9 cellular contexts compared by ENCODE assay signal in genomic region chr15:40097096-40097967, GRCh38. TPM values are rescaled to one million over a fixed set of nuclear protein-coding genes. Genes with fewer than 3 reads are reported as not detected.
DNase-seq lines count a peak whose midpoint lies in the region; ATAC-seq and TF ChIP-seq lines count a peak whose summit lies in the region.
"Had no signal": no experiment of that assay in that cellular context is flagged by ENCODE, and none has a peak within 500 bp of the region (broad histone marks: within the 10 kb centered on the region; RNA-seq: fewer than 3 reads in every experiment).

No MANE protein-coding gene starts in this region.

- no peak overlapping the region for H3K4me3 ChIP-seq in thoracic aorta

- peak overlapping the region; percentile 88 to 95 for H3K27ac ChIP-seq in thoracic aorta

- POLR2A ChIA-PET in activated CD4-positive, alpha-beta T cell treated with anti-CD3 and anti-CD28 coated beads for 36 hours (lab: Charles Lee): interaction anchor here (0.6 to 2.4 kb wide), 5 partner anchors 9 to 49 kb away, joined by 3 to 17 read pairs (median 3); no protein-coding TSS in a partner anchor

- CTCF ChIA-PET in activated CD4-positive, alpha-beta T cell treated with anti-CD3 and anti-CD28 coated beads for 36 hours (lab: Charles Lee): interaction anchor here (0.7 to 8.1 kb wide), 14 partner anchors 11 to 512 kb away, joined by 3 to 85 read pairs (median 4); partner anchors contain the start of gene BMF

- peaks cover 61 to 85% of the 10 kb centered on the region in 2 donors for H3K4me1 ChIP-seq in thoracic aorta (ENCODE audit: control insufficient read depth in 1 of 2, low read depth in 2 of 2)

- H3K27ac Mint-ChIP-seq in activated CD4-positive, alpha-beta T cell treated with anti-CD3 and anti-CD28 coated beads for 36 hours: peak overlapping the region; percentile 97
- H3K27ac Mint-ChIP-seq in activated T-helper 1 cell treated with anti-CD3 and anti-CD28 coated beads, Interleukin-12 subunit alpha, Interleukin-12 subunit beta, Interleukin-2, Interleukin-4 antibody, amounts not matched to agents 30 ng/mL and 10 ng/mL and 1 ng/mL, durations not matched to agents 14 hours and 24 hours and 36 hours: peak overlapping the region; percentile 99
- H3K27ac Mint-ChIP-seq in memory B cell: peak overlapping the region; percentile 93

- intact Hi-C loops in activated CD4-positive, alpha-beta T cell treated with anti-CD3 and anti-CD28 coated beads for 36 hours (cut with DNase I, micrococcal nuclease): loop anchor here in 1 of 2 experiments (5.0 kb wide), 1 partner anchor 470 kb away; no protein-coding TSS in a partner anchor
- intact Hi-C loops in activated T-helper 1 cell treated with anti-CD3 and anti-CD28 coated beads, Interleukin-12 subunit alpha, Interleukin-12 subunit beta, Interleukin-2, Interleukin-4 antibody, amounts not matched to agents 30 ng/mL and 10 ng/mL and 1 ng/mL, durations not matched to agents 14 hours and 24 hours and 36 hours (cut with micrococcal nuclease): loop anchor here (5.0 kb wide), 1 partner anchor 465 kb away; no protein-coding TSS in a partner anchor

- H3K9me3 Mint-ChIP-seq in activated CD4-positive, alpha-beta T cell treated with anti-CD3 and anti-CD28 coated beads for 36 hours (ENCODE audit: low read depth): no peaks in the 10 kb centered on the region
- no peaks in the 10 kb centered on the region for H3K9me3 Mint-ChIP-seq in activated T-helper 1 cell treated with anti-CD3 and anti-CD28 coated beads, Interleukin-12 subunit alpha, Interleukin-12 subunit beta, Interleukin-2, Interleukin-4 antibody, amounts not matched to agents 30 ng/mL and 10 ng/mL and 1 ng/mL, durations not matched to agents 14 hours and 24 hours and 36 hours
- no peaks in the 10 kb centered on the region for H3K9me3 Mint-ChIP-seq in memory B cell

- no peaks in the 10 kb centered on the region for H3K36me3 ChIP-seq in thoracic aorta

- in situ Hi-C loops in GM13976 (cut with MboI; ENCODE audit: low sequenced_read_pairs, unreplicated experiment): no loop called here

- TF ChIP-seq CTCF in thoracic aorta (IDR thresholded peaks at IDR 0.05): no peak
- no peak for TF ChIP-seq CTCF in GM13976 (IDR thresholded peaks at IDR 0.05; ENCODE audit: borderline replicate concordance, control extremely low read depth, extremely low read depth, insufficient read depth, missing control alignments)

- peaks cover 73% of the 10 kb centered on the region for H3K4me1 Mint-ChIP-seq in activated CD4-positive, alpha-beta T cell treated with anti-CD3 and anti-CD28 coated beads for 36 hours
- H3K4me1 Mint-ChIP-seq in activated T-helper 1 cell treated with anti-CD3 and anti-CD28 coated beads, Interleukin-12 subunit alpha, Interleukin-12 subunit beta, Interleukin-2, Interleukin-4 antibody, amounts not matched to agents 30 ng/mL and 10 ng/mL and 1 ng/mL, durations not matched to agents 14 hours and 24 hours and 36 hours (ENCODE audit: low read depth): peaks cover 86% of the 10 kb centered on the region
- H3K4me1 Mint-ChIP-seq in memory B cell: peaks cover 64% of the 10 kb centered on the region

- H3K27me3 ChIP-seq in thoracic aorta (replicated peaks; ENCODE audit: insufficient read depth): no peaks in the 10 kb centered on the region

- no peak overlapping the region for H3K4me3 Mint-ChIP-seq in activated CD4-positive, alpha-beta T cell treated with anti-CD3 and anti-CD28 coated beads for 36 hours
- no peak overlapping the region for H3K4me3 Mint-ChIP-seq in activated T-helper 1 cell treated with anti-CD3 and anti-CD28 coated beads, Interleukin-12 subunit alpha, Interleukin-12 subunit beta, Interleukin-2, Interleukin-4 antibody, amounts not matched to agents 30 ng/mL and 10 ng/mL and 1 ng/mL, durations not matched to agents 14 hours and 24 hours and 36 hours
- peak overlapping the region; percentile 76 for H3K4me3 Mint-ChIP-seq in memory B cell

- no peaks in the 10 kb centered on the region for H3K27me3 Mint-ChIP-seq in activated CD4-positive, alpha-beta T cell treated with anti-CD3 and anti-CD28 coated beads for 36 hours
- H3K27me3 Mint-ChIP-seq in activated T-helper 1 cell treated with anti-CD3 and anti-CD28 coated beads, Interleukin-12 subunit alpha, Interleukin-12 subunit beta, Interleukin-2, Interleukin-4 antibody, amounts not matched to agents 30 ng/mL and 10 ng/mL and 1 ng/mL, durations not matched to agents 14 hours and 24 hours and 36 hours (ENCODE audit: insufficient read depth): no peaks in the 10 kb centered on the region
- no peaks in the 10 kb centered on the region for H3K27me3 Mint-ChIP-seq in memory B cell

- H3K36me3 Mint-ChIP-seq in activated CD4-positive, alpha-beta T cell treated with anti-CD3 and anti-CD28 coated beads for 36 hours (ENCODE audit: low read depth): no peaks in the 10 kb centered on the region
- H3K36me3 Mint-ChIP-seq in activated T-helper 1 cell treated with anti-CD3 and anti-CD28 coated beads, Interleukin-12 subunit alpha, Interleukin-12 subunit beta, Interleukin-2, Interleukin-4 antibody, amounts not matched to agents 30 ng/mL and 10 ng/mL and 1 ng/mL, durations not matched to agents 14 hours and 24 hours and 36 hours (ENCODE audit: low read depth): peaks cover 23% of the 10 kb centered on the region
- peaks cover 18% of the 10 kb centered on the region for H3K36me3 Mint-ChIP-seq in memory B cell

- no peak for DNase-seq in activated CD4-positive, alpha-beta T cell treated with anti-CD3 and anti-CD28 coated beads for 36 hours
- no peak for DNase-seq in activated CD4-positive, alpha-beta T cell treated with anti-CD3 and anti-CD28 coated beads for 48 hours
- no peak for DNase-seq in activated T-helper 1 cell treated with anti-CD3 and anti-CD28 coated beads, Interleukin-12 subunit alpha, Interleukin-12 subunit beta, Interleukin-2, Interleukin-4 antibody, amounts not matched to agents 30 ng/mL and 10 ng/mL and 1 ng/mL, durations not matched to agents 14 hours and 24 hours and 36 hours (ENCODE audit: low spot score)
- no peak for DNase-seq in memory B cell (ENCODE audit: low spot score in 2 of 2)
- DNase-seq in thoracic aorta (ENCODE audit: low spot score): no peak
- DNase-seq in SW 1271 (lab: John Stamatoyannopoulos, UW): no peak
- no peak for DNase-seq in GM13976 (ENCODE audit: low spot score)
- DNase-seq in HuH-7 (ENCODE audit: low spot score): no peak
- DNase-seq: ACHN had no signal

- no peaks in the 10 kb centered on the region for H3K9me3 ChIP-seq in thoracic aorta

- ATAC-seq in activated CD4-positive, alpha-beta T cell treated with anti-CD3 and anti-CD28 coated beads for 36 hours: no peak
- ATAC-seq in memory B cell (ENCODE audit: low read depth) (no peak), thoracic aorta (ENCODE audit: insufficient number of reproducible peaks, low FRiP score, low read depth) (no peak)

RNA-seq across cellular contexts. Expression of gene BMF, which starts 11.3 kb away (rescaled TPM):
- 1 to 10 TPM; 7.6 to 8.4 TPM for total RNA-seq in activated CD4-positive, alpha-beta T cell treated with anti-CD3 and anti-CD28 coated beads for 36 hours
- total RNA-seq in activated T-helper 1 cell treated with anti-CD3 and anti-CD28 coated beads, Interleukin-12 subunit alpha, Interleukin-12 subunit beta, Interleukin-2, Interleukin-4 antibody, amounts not matched to agents 30 ng/mL and 10 ng/mL and 1 ng/mL, durations not matched to agents 14 hours and 24 hours and 36 hours: 10.1 and 16.5 TPM in 2 replicates
- total RNA-seq in thoracic aorta: 10 to 100 TPM; 13.1 to 32.5 TPM

RNA-seq across cellular contexts. Expression of gene SRP14, which starts 58.4 kb away (rescaled TPM):
- 100 to 1,000 TPM; 124 to 157 TPM for total RNA-seq in activated CD4-positive, alpha-beta T cell treated with anti-CD3 and anti-CD28 coated beads for 36 hours
- 144 and 147 TPM in 2 replicates for total RNA-seq in activated T-helper 1 cell treated with anti-CD3 and anti-CD28 coated beads, Interleukin-12 subunit alpha, Interleukin-12 subunit beta, Interleukin-2, Interleukin-4 antibody, amounts not matched to agents 30 ng/mL and 10 ng/mL and 1 ng/mL, durations not matched to agents 14 hours and 24 hours and 36 hours
- total RNA-seq in thoracic aorta: 100 to 1,000 TPM; 179 to 219 TPM
